ENCODE assay signal across 8 cellular contexts in the genomic region with DNA sequence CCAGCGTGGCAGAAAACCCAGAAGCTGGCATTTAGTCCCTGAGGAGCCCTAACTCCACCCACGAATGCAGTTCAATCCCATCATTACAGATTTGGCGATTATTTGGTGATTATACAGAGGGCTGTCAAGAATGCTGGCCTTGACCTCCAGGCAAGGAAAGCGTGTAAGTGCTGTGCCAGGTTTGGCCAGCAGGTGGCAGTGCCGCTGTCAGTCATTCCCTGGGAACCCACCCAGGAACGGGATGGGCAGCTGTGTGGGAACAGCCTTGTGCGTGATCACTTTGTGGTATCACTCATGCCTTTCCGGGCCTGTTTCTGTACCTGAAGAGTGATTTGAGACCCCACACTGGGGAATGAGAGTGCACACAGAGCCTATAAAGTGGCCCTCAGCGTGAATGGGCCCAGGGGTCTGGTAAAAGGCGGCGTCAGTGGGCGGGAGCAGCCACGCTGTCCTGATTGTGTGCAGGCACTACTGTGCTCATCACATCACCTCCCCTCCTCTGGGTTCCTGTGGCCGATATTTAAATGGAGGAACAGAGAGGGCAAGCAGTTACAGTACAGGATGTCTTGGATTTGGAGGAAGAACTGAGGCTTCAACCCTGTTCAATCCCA.
DNase-seq lines count a peak whose midpoint lies in the region; ATAC-seq and TF ChIP-seq lines count a peak whose summit lies in the region.

No MANE protein-coding gene starts in this region.

- H3K27me3 Mint-ChIP-seq in neural crest cell (ENCODE audit: low read depth), result no peaks in the 10 kb centered on the region

- no peaks in the 10 kb centered on the region for H3K27me3 ChIP-seq in thoracic aorta (replicated peaks; ENCODE audit: insufficient read depth)

- H3K4me3 ChIP-seq in thoracic aorta, result no peak overlapping the region

- H3K4me1 ChIP-seq in thoracic aorta (ENCODE audit: control insufficient read depth in 1 of 2, low read depth in 2 of 2), result no peaks in the 10 kb centered on the region

- TF ChIP-seq CTCF in neural crest cell (conservative IDR thresholded peaks at IDR 0.05) (peak; percentile 97), thoracic aorta (IDR thresholded peaks at IDR 0.05) (peak; percentile 88)

- ATAC-seq in thoracic aorta (ENCODE audit: insufficient number of reproducible peaks, low FRiP score, low read depth) (no peak), HG03520 (IDR thresholded peaks at IDR 0.05; ENCODE audit: unreplicated experiment) (no peak)

- no peaks in the 10 kb centered on the region for H3K4me1 Mint-ChIP-seq in neural crest cell

- H3K9me3 Mint-ChIP-seq in neural crest cell, result no peaks in the 10 kb centered on the region

- peaks cover 2% of the 10 kb centered on the region for H3K36me3 Mint-ChIP-seq in neural crest cell (ENCODE audit: low read depth)

- no peaks in the 10 kb centered on the region for H3K9me3 ChIP-seq in thoracic aorta

- H3K4me3 Mint-ChIP-seq in neural crest cell, result no peak overlapping the region

- H3K36me3 ChIP-seq in thoracic aorta, result no peaks in the 10 kb centered on the region

- no peak overlapping the region for H3K27ac Mint-ChIP-seq in neural crest cell (ENCODE audit: unreplicated experiment)

- no peak overlapping the region for H3K27ac ChIP-seq in thoracic aorta

- peak; percentile 34 for DNase-seq in NCI-H2196 (lab: John Stamatoyannopoulos, UW; ENCODE audit: unreplicated experiment)
- DNase-seq in NCI-H2196 treated with DMSO at 0.1 percent for 48 hours (lab: John Stamatoyannopoulos, UW; ENCODE audit: unreplicated experiment), result no peak
- peak; percentile 52 for DNase-seq in NCI-H69 (lab: John Stamatoyannopoulos, UW)
- peak; percentile 77 to 78 for DNase-seq in activated T-cell treated with anti-CD3 and anti-CD28 coated beads, Interleukin-2, amount 50 U/mL, for 48 hours
- peak; percentile 52 for DNase-seq in fibroblast of gingiva (ENCODE audit: low read depth)
- DNase-seq in neural crest cell (ENCODE audit: low read depth, low spot score), result peak; percentile 86
- DNase-seq in thoracic aorta (ENCODE audit: low spot score), result no peak

Comparison
In these comparisons a context has a peak if more than half of its experiments do, and no peak if none do; other contexts are left out.
1. DNase-seq: peak in NCI-H2196 (single experiment), NCI-H69 (single experiment), activated T-cell treated with anti-CD3 and anti-CD28 coated beads, Interleukin-2, amount 50 U/mL, for 48 hours (2 of 2), fibroblast of gingiva (single experiment) and neural crest cell (single experiment); none in NCI-H2196 treated with DMSO at 0.1 percent for 48 hours (single experiment) and thoracic aorta (single experiment).